ENCODE assay signal across 8 cellular contexts in genomic region chr2:30862054-30862651, GRCh38. TPM values are rescaled to one million over a fixed set of nuclear protein-coding genes. Genes with fewer than 3 reads are reported as not detected.
DNase-seq lines count a peak whose midpoint lies in the region; ATAC-seq and TF ChIP-seq lines count a peak whose summit lies in the region.

No MANE protein-coding gene starts in this region.

- H3K36me3 Mint-ChIP-seq in H9 (ENCODE audit: insufficient read depth in 1 of 3, low read depth in 3 of 3) (no peaks in the 10 kb centered on the region), activated B cell treated with CpG ODN at 0.5 μM for 24 hours (ENCODE audit: low read depth) (no peaks in the 10 kb centered on the region), neural crest cell (ENCODE audit: low read depth) (no peaks in the 10 kb centered on the region)

- no peak overlapping the region for H3K23ac ChIP-seq in H9 (ENCODE audit: insufficient read length, low read depth, low read length)

- H3T11ph ChIP-seq in H9 (ENCODE audit: low read length): no peak overlapping the region

- no peak overlapping the region for H3K14ac ChIP-seq in H9 (ENCODE audit: insufficient read depth, low read length)

- H3K4ac ChIP-seq in H9 (ENCODE audit: low read depth, low read length): no peak overlapping the region

- DNase-seq in EL (peak; percentile 70), H9 (peak; percentile 58), NCI-H2171 treated with DMSO at 0.1 percent for 48 hours (lab: John Stamatoyannopoulos, UW) (peak; percentile 45), activated B cell treated with CpG ODN at 0.5 μM for 24 hours (no peak), esophagus muscularis mucosa (ENCODE audit: extremely low spot score) (no peak), neural crest cell (ENCODE audit: low read depth, low spot score) (peak; percentile 53), KBM-7 (no peak)

- in situ Hi-C loops in KBM-7 (cut with MboI; ENCODE audit: low pct_unique_long_range_greater_than_20kb, low sequenced_read_pairs): no loop called here

- no peaks in the 10 kb centered on the region for H3K79me2 ChIP-seq in H9 (ENCODE audit: insufficient read depth, low read length)

- H4K91ac ChIP-seq in H9 (ENCODE audit: insufficient read length, low read depth, low read length): no peak overlapping the region

- POLR2A ChIA-PET in activated B cell treated with CpG ODN at 0.5 μM for 24 hours (lab: Charles Lee): interaction anchor here (1.1 kb wide), 1 partner anchor 306 kb away, joined by 3 read pairs; no protein-coding TSS in a partner anchor

- no peak overlapping the region for H2BK5ac ChIP-seq in H9 (ENCODE audit: insufficient read length, low read length)

- no peak for TF ChIP-seq POLR2A in esophagus muscularis mucosa (IDR thresholded peaks at IDR 0.05; ENCODE audit: low read depth)

- peak; percentile 95 for TF ChIP-seq CTCF in H9 (conservative IDR thresholded peaks at IDR 0.05)
- no peak for TF ChIP-seq CTCF in activated B cell treated with CpG ODN at 0.5 μM for 24 hours (IDR thresholded peaks at IDR 0.05)
- TF ChIP-seq CTCF in esophagus muscularis mucosa (IDR thresholded peaks at IDR 0.05): peak; percentile 17 to 34 (median 26)
- TF ChIP-seq CTCF in neural crest cell (conservative IDR thresholded peaks at IDR 0.05): peak; percentile 90

- H3K27ac ChIP-seq in H9 (ENCODE audit: insufficient read length, low read depth, low read length): no peak overlapping the region
- H3K27ac ChIP-seq in esophagus muscularis mucosa (replicated peaks in 1 of 4): no peak overlapping the region

- WGBS in H9 (ENCODE audit: extremely low coverage, insufficient read length, low lambda C conversion rate): no CpG with 5 or more reads among the region's 3 CpGs
- WGBS in esophagus muscularis mucosa: 63% methylated on average over 3 of the region's 3 CpGs

- no peaks in the 10 kb centered on the region for H3K4me1 Mint-ChIP-seq in H9
- H3K4me1 Mint-ChIP-seq in activated B cell treated with CpG ODN at 0.5 μM for 24 hours: peaks cover 18% of the 10 kb centered on the region
- H3K4me1 Mint-ChIP-seq in neural crest cell: peaks cover 10% of the 10 kb centered on the region

- H3K27me3 ChIP-seq in H9 (ENCODE audit: insufficient read depth, low read length): no peaks in the 10 kb centered on the region
- no peaks in the 10 kb centered on the region for H3K27me3 ChIP-seq in esophagus muscularis mucosa

- no peaks in the 10 kb centered on the region for H3K79me1 ChIP-seq in H9 (ENCODE audit: insufficient read depth, low read depth, low read length, poor library complexity, severe bottlenecking)

- no peaks in the 10 kb centered on the region for H3K23me2 ChIP-seq in H9 (ENCODE audit: insufficient read length, low read depth, low read length, poor library complexity, severe bottlenecking)

- H3K9me3 Mint-ChIP-seq in H9 (no peaks in the 10 kb centered on the region; a peak in 1 of 5 replicates), activated B cell treated with CpG ODN at 0.5 μM for 24 hours (no peaks in the 10 kb centered on the region), neural crest cell (peaks cover 3% of the 10 kb centered on the region)

- H4K8ac ChIP-seq in H9 (replicated peaks; ENCODE audit: insufficient read length, low read depth, low read length): no peak overlapping the region

- ATAC-seq in activated B cell treated with CpG ODN at 0.5 μM for 24 hours (ENCODE audit: low read depth) (peak; percentile 76), GM21360 (IDR thresholded peaks at IDR 0.05; ENCODE audit: unreplicated experiment) (no peak)

- intact Hi-C loops in activated B cell treated with CpG ODN at 0.5 μM for 24 hours (cut with micrococcal nuclease) (loop anchor here (1.0 to 10.0 kb wide), 6 partner anchors 148 to 697 kb away; partner anchors contain the start of gene GALNT14), esophagus muscularis mucosa (cut with DNase I) (no loop called here)

- H2BK12ac ChIP-seq in H9 (ENCODE audit: insufficient read length, low read depth, low read length): no peak overlapping the region

- H3K9ac ChIP-seq in H9 (ENCODE audit: extremely low read depth, insufficient read length, low read length): no peak overlapping the region

- no peak overlapping the region for H2BK15ac ChIP-seq in H9 (ENCODE audit: low read depth, low read length)

- no peak overlapping the region for H4K5ac ChIP-seq in H9 (ENCODE audit: insufficient read length, low read depth, low read length)

- H3K4me3 Mint-ChIP-seq in H9 (no peak overlapping the region), activated B cell treated with CpG ODN at 0.5 μM for 24 hours (no peak overlapping the region), neural crest cell (no peak overlapping the region)

- H3K18ac ChIP-seq in H9 (ENCODE audit: insufficient read length, low read depth, low read length): no peak overlapping the region

- H3K4me3 ChIP-seq in esophagus muscularis mucosa: no peak overlapping the region

- H4K20me1 ChIP-seq in H9 (ENCODE audit: control insufficient read depth, insufficient read depth, insufficient read length): no peaks in the 10 kb centered on the region

- CTCF ChIA-PET in activated B cell treated with CpG ODN at 0.5 μM for 24 hours (lab: Charles Lee): interaction anchor here (0.7 to 6.3 kb wide), 12 partner anchors 13 to 697 kb away, joined by 3 to 90 read pairs (median 4); partner anchors contain the start of gene GALNT14

- H2BK20ac ChIP-seq in H9 (ENCODE audit: low read depth, low read length, poor library complexity, severe bottlenecking): no peak overlapping the region

- H3K27me3 Mint-ChIP-seq in H9 (ENCODE audit: low read depth) (no peaks in the 10 kb centered on the region; the same call in 1 of the 2 replicates), activated B cell treated with CpG ODN at 0.5 μM for 24 hours (peaks cover 2% of the 10 kb centered on the region), neural crest cell (ENCODE audit: low read depth) (peaks cover 5% of the 10 kb centered on the region)

- H3K9me3 ChIP-seq in H9 (ENCODE audit: control insufficient read depth, low read depth, low read length): no peaks in the 10 kb centered on the region
- H3K9me3 ChIP-seq in esophagus muscularis mucosa: no peaks in the 10 kb centered on the region

- no peaks in the 10 kb centered on the region for H3K36me3 ChIP-seq in esophagus muscularis mucosa

- no peak overlapping the region for H3K56ac ChIP-seq in H9 (ENCODE audit: insufficient read length, low read depth, low read length)

- H3K27ac Mint-ChIP-seq in H9 (no peak overlapping the region), activated B cell treated with CpG ODN at 0.5 μM for 24 hours (no peak overlapping the region), neural crest cell (ENCODE audit: unreplicated experiment) (no peak overlapping the region)

- no peak overlapping the region for H3K4me2 ChIP-seq in H9 (ENCODE audit: insufficient read depth, insufficient read length, low read length)

- no peak overlapping the region for H2AK5ac ChIP-seq in H9 (ENCODE audit: insufficient read length, low read length)

- no peak for TF ChIP-seq EP300 in esophagus muscularis mucosa (IDR thresholded peaks at IDR 0.05)

- H2BK120ac ChIP-seq in H9 (ENCODE audit: low read depth, low read length, poor library complexity, severe bottlenecking): no peak overlapping the region

- H3K4me1 ChIP-seq in H9 (ENCODE audit: insufficient read depth, low read length) (no peaks in the 10 kb centered on the region), esophagus muscularis mucosa (peaks cover 0 to 6% (median 3%) of the 10 kb centered on the region in 4 donors)

- no peak overlapping the region for H2AFZ ChIP-seq in H9 (ENCODE audit: low read length)

RNA-seq across cellular contexts. Expression of gene CAPN13, which starts 54.9 kb away (rescaled TPM):
- total RNA-seq in H9 (2021): 5.0 and 5.7 TPM in 2 replicates
- total RNA-seq in activated B cell treated with CpG ODN at 0.5 μM for 24 hours: not detected in 2 replicates
- total RNA-seq in esophagus muscularis mucosa: not detected
- not detected in 2 replicates for total RNA-seq in neural crest cell

Comparison
In these comparisons a context has a peak if more than half of its experiments do, and no peak if none do; other contexts are left out.
1. DNase-seq: peak in EL (single experiment), H9 (single experiment), NCI-H2171 treated with DMSO at 0.1 percent for 48 hours (single experiment) and neural crest cell (single experiment); none in activated B cell treated with CpG ODN at 0.5 μM for 24 hours (single experiment), esophagus muscularis mucosa (single experiment) and KBM-7 (single experiment).